Comparison of ENCODE assay signal across 15 cellular contexts in the genomic region with DNA sequence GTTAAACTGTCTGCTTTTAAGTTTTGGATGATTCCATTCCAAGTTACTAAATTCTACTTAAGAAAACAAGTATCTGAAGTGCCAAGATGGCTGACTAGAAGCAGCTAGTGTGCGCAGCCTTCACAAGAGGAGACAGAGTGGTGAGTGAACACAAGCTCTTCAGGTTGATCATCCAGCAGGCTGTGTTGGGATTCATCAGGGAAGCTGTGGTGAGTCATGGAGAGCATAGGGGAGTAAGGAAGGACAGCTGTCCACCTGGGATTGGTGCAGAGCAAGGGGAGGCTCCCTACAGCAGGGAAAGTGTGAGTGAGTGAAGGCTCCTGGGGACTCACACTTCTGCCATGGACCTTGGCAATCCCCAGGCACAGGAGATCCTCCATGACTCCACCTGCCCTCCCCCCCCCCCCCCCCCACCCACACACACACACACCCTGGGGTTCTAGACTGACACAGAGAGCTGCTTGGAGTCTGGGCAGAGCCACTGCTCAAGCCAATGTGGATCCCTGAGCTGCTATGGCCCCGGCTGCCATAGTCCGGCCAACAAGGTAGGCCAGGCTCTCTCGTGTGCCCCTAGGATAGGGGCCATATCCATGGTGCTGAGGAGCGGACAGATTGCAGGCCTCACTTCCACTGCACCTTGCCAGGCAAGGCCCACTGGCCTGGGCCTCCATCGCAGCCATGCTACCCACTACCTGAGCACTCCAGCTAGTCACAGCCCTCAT. TPM values are rescaled to one million over a fixed set of nuclear protein-coding genes. Genes with fewer than 3 reads are reported as not detected.
DNase-seq lines count a peak whose midpoint lies in the region; ATAC-seq and TF ChIP-seq lines count a peak whose summit lies in the region.
"Had no signal": no experiment of that assay in that cellular context is flagged by ENCODE, and none has a peak within 500 bp of the region (broad histone marks: within the 10 kb centered on the region; RNA-seq: fewer than 3 reads in every experiment).

No MANE protein-coding gene starts in this region.

- intact Hi-C loops in MCF 10A (cut with micrococcal nuclease) (no loop called here), breast epithelium (cut with DNase I; ENCODE audit: low total_unique reads) (no loop called here)

- no peak overlapping the region for H3K4me3 ChIP-seq in breast epithelium
- H3K4me3 ChIP-seq in kidney epithelial cell (ENCODE audit: low read depth, low read length), result no peak overlapping the region
- H3K4me3 ChIP-seq: GM12878, Peyer's patch, transverse colon had no signal

- H3K36me3 ChIP-seq in breast epithelium, result no peaks in the 10 kb centered on the region
- peaks cover 3% of the 10 kb centered on the region for H3K36me3 ChIP-seq in kidney epithelial cell (ENCODE audit: control insufficient read depth, insufficient read depth, low read length)

- TF ChIP-seq CTCF in MCF 10A (IDR thresholded peaks at IDR 0.05; ENCODE audit: unreplicated experiment) (no peak), breast epithelium (IDR thresholded peaks at IDR 0.05) (no peak), kidney epithelial cell (IDR thresholded peaks at IDR 0.05; ENCODE audit: insufficient read depth, low read length, poor library complexity, severe bottlenecking) (no peak)

- no peaks in the 10 kb centered on the region for H3K27me3 Mint-ChIP-seq in MCF 10A (ENCODE audit: insufficient read depth, unreplicated experiment)
- no peaks in the 10 kb centered on the region for H3K27me3 Mint-ChIP-seq in activated CD8-positive, alpha-beta T cell treated with anti-CD3 and anti-CD28 coated beads, Interleukin-2, amount 10 ng/mL, durations not matched to agents 7 days and 5 days (ENCODE audit: low read depth)
- H3K27me3 Mint-ChIP-seq: memory B cell had no signal

- H3K4me1 Mint-ChIP-seq in MCF 10A (ENCODE audit: insufficient read depth, unreplicated experiment), result no peaks in the 10 kb centered on the region
- peaks cover 3% of the 10 kb centered on the region for H3K4me1 Mint-ChIP-seq in activated CD8-positive, alpha-beta T cell treated with anti-CD3 and anti-CD28 coated beads, Interleukin-2, amount 10 ng/mL, durations not matched to agents 7 days and 5 days (ENCODE audit: low read depth)

- no peak overlapping the region for H3K4me3 Mint-ChIP-seq in MCF 10A (ENCODE audit: unreplicated experiment)
- H3K4me3 Mint-ChIP-seq in activated CD8-positive, alpha-beta T cell treated with anti-CD3 and anti-CD28 coated beads, Interleukin-2, amount 10 ng/mL, durations not matched to agents 7 days and 5 days, result no peak overlapping the region
- H3K4me3 Mint-ChIP-seq: memory B cell had no signal

- H3K9me3 Mint-ChIP-seq in MCF 10A (ENCODE audit: unreplicated experiment), result no peaks in the 10 kb centered on the region
- H3K9me3 Mint-ChIP-seq in activated CD8-positive, alpha-beta T cell treated with anti-CD3 and anti-CD28 coated beads, Interleukin-2, amount 10 ng/mL, durations not matched to agents 7 days and 5 days (ENCODE audit: insufficient read depth), result peaks cover 7% of the 10 kb centered on the region

- no peaks in the 10 kb centered on the region for H3K9me3 ChIP-seq in breast epithelium
- H3K9me3 ChIP-seq: Peyer's patch had no signal

- CTCF ChIA-PET in MCF 10A (lab: Yijun Ruan, JAX), result interaction anchor here (0.5 kb wide), 1 partner anchor 125 kb away, joined by 3 read pairs; no protein-coding TSS in a partner anchor
- CTCF ChIA-PET in activated CD8-positive, alpha-beta T cell treated with anti-CD3 and anti-CD28 coated beads, Interleukin-2, amount 10 ng/mL, durations not matched to agents 7 days and 5 days (lab: Charles Lee), result interaction anchor here (1.5 to 2.3 kb wide), 3 partner anchors 12 to 36 kb away, joined by 5 to 16 read pairs (median 10); no protein-coding TSS in a partner anchor

- peaks cover 36% of the 10 kb centered on the region for H3K36me3 Mint-ChIP-seq in MCF 10A (ENCODE audit: insufficient read depth, unreplicated experiment)
- peaks cover 15% of the 10 kb centered on the region for H3K36me3 Mint-ChIP-seq in activated CD8-positive, alpha-beta T cell treated with anti-CD3 and anti-CD28 coated beads, Interleukin-2, amount 10 ng/mL, durations not matched to agents 7 days and 5 days (ENCODE audit: low read depth)

- TF ChIP-seq POLR2A in breast epithelium (IDR thresholded peaks at IDR 0.05), result no peak

- ATAC-seq in activated CD8-positive, alpha-beta T cell treated with anti-CD3 and anti-CD28 coated beads, Interleukin-2, amount 10 ng/mL, durations not matched to agents 7 days and 5 days, result no peak
- no peak for ATAC-seq in HG02571 (IDR thresholded peaks at IDR 0.05; ENCODE audit: unreplicated experiment)

- H3K27ac Mint-ChIP-seq in MCF 10A (ENCODE audit: low read depth, unreplicated experiment), result no peak overlapping the region
- no peak overlapping the region for H3K27ac Mint-ChIP-seq in activated CD8-positive, alpha-beta T cell treated with anti-CD3 and anti-CD28 coated beads, Interleukin-2, amount 10 ng/mL, durations not matched to agents 7 days and 5 days

- DNase-seq in MCF 10A (ENCODE audit: unreplicated experiment) (peak; percentile 10), breast epithelium (ENCODE audit: low spot score in 2 of 2) (no peak), amniotic epithelial cell (ENCODE audit: low read depth) (peak; percentile 76), kidney epithelial cell (ENCODE audit: low read depth) (peak; percentile 9), NCI-H2196 (lab: John Stamatoyannopoulos, UW; ENCODE audit: unreplicated experiment) (no peak), mesenteric fat pad (ENCODE audit: low spot score) (no peak)
- no peak for DNase-seq in activated CD8-positive, alpha-beta T cell treated with anti-CD3 and anti-CD28 coated beads, Interleukin-2, amount 10 ng/mL, durations not matched to agents 7 days and 5 days
- DNase-seq: activated CD4-positive, alpha-beta T cell treated with anti-CD3 and anti-CD28 coated beads, Interleukin-2, amount 50 U/mL, for 1 hour; caudate nucleus; NCI-H446 treated with DMSO at 0.1 percent for 48 hours; transverse colon had no signal

- POLR2A ChIA-PET in MCF 10A (lab: Yijun Ruan, JAX), result no interaction called here
- POLR2A ChIA-PET in activated CD8-positive, alpha-beta T cell treated with anti-CD3 and anti-CD28 coated beads, Interleukin-2, amount 10 ng/mL, durations not matched to agents 7 days and 5 days (lab: Charles Lee), result interaction anchor here (0.6 kb wide), 1 partner anchor 145 kb away, joined by 3 read pairs; no protein-coding TSS in a partner anchor

- H3K27me3 ChIP-seq in breast epithelium, result no peaks in the 10 kb centered on the region
- H3K27me3 ChIP-seq in kidney epithelial cell (ENCODE audit: control insufficient read depth, insufficient read depth, low read length), result no peaks in the 10 kb centered on the region
- H3K27me3 ChIP-seq: Peyer's patch, transverse colon had no signal

- no TSS peak for BruUV-seq in MCF 10A (replicated peaks; lab: Mats Ljungman, UMichigan)

- H3K27ac ChIP-seq in breast epithelium, result no peak overlapping the region
- H3K27ac ChIP-seq: transverse colon had no signal

- no peaks in the 10 kb centered on the region for H3K4me1 ChIP-seq in breast epithelium
- H3K4me1 ChIP-seq: Peyer's patch, transverse colon had no signal

RNA-seq across cellular contexts. Expression of gene SLC25A15, which starts 23.5 kb away (rescaled TPM):
- total RNA-seq in MCF 10A (2022) (14.3 and 15.5 TPM in 2 replicates), breast epithelium (10 to 100 TPM in 1 of 3 donors, 1 to 10 TPM in 2; 6.9 to 13.4 (median 7.5) TPM), kidney epithelial cell (27.5 and 33.4 TPM in 2 replicates), mesenteric fat pad (6.3 TPM)
- 10 to 100 TPM; 13.4 to 13.5 TPM for total RNA-seq in activated CD8-positive, alpha-beta T cell treated with anti-CD3 and anti-CD28 coated beads, Interleukin-2, amount 10 ng/mL, durations not matched to agents 7 days and 5 days

RNA-seq across cellular contexts. Expression of gene MRPS31, which starts 41.9 kb away (rescaled TPM):
- total RNA-seq in MCF 10A (2022) (19.2 and 19.4 TPM in 2 replicates), breast epithelium (10 to 100 TPM; 15.8 to 29.7 (median 23.3) TPM), kidney epithelial cell (21.7 and 22.5 TPM in 2 replicates), mesenteric fat pad (16.3 TPM)
- total RNA-seq in activated CD8-positive, alpha-beta T cell treated with anti-CD3 and anti-CD28 coated beads, Interleukin-2, amount 10 ng/mL, durations not matched to agents 7 days and 5 days, result 10 to 100 TPM; 35.6 to 37.3 TPM

Comparison
In these comparisons a context has a peak if more than half of its experiments do, and no peak if none do; other contexts are left out.
1. DNase-seq: peak in MCF 10A (single experiment), amniotic epithelial cell (single experiment) and kidney epithelial cell (single experiment); none in breast epithelium (0 of 2), NCI-H2196 (single experiment), activated CD8-positive, alpha-beta T cell treated with anti-CD3 and anti-CD28 coated beads, Interleukin-2, amount 10 ng/mL, durations not matched to agents 7 days and 5 days (single experiment) and mesenteric fat pad (single experiment).